In genomic region chr3:188562163-188562562, GRCh38 we compare ENCODE assay signal across 24 cellular contexts.
"Had no signal": no experiment of that assay in that cellular context is flagged by ENCODE, and none has a peak within 500 bp of the region (broad histone marks: within the 10 kb centered on the region; RNA-seq: fewer than 3 reads in every experiment).

No MANE protein-coding gene starts in this region.

- DNase-seq: activated CD4-positive, alpha-beta memory T cell treated with anti-CD3 and anti-CD28 coated beads for 36 hours; activated CD4-positive, alpha-beta T cell treated with anti-CD3 and anti-CD28 coated beads, Interleukin-2, amount 10 ng/mL, durations not matched to agents 7 days and 5 days; activated CD4-positive, CD25-positive, alpha-beta regulatory T cell; activated CD8-positive, alpha-beta memory T cell treated with anti-CD3 and anti-CD28 coated beads for 24 hours; activated gamma-delta T cell treated with Interleukin-2 at 50 U/mL for 16 hours; activated naive CD4-positive, alpha-beta T cell treated with anti-CD3 and anti-CD28 coated beads, Interleukin-2, amount 10 ng/mL, durations not matched to agents 7 days and 5 days; activated naive CD8-positive, alpha-beta T cell treated with anti-CD3 and anti-CD28 coated beads for 36 hours; activated T-cell treated with anti-CD3 and anti-CD28 coated beads, Interleukin-2, amount 50 U/mL, for 4 hours; brain microvascular endothelial cell; MG63; MV-4-11; NCI-H1092 treated with DMSO at 0.1 percent for 48 hours; NCI-H1417 treated with DMSO at 0.1 percent for 48 hours; NCI-H1694 treated with DMSO at 0.1 percent for 48 hours; NCI-H2029 treated with DMSO at 0.1 percent for 48 hours; NCI-H345; NCI-H510A; NCI-H526 treated with DMSO at 0.1 percent for 48 hours; NCI-H82; Peyer's patch; Right ventricle myocardium superior; SJCRH30; SK-N-SH; T-helper 1 cell had no signal

- H3K4me3 ChIP-seq: MG63, Peyer's patch, SJCRH30 had no signal

- H3K9me3 Mint-ChIP-seq: activated CD4-positive, alpha-beta memory T cell treated with anti-CD3 and anti-CD28 coated beads for 36 hours; activated CD4-positive, alpha-beta T cell treated with anti-CD3 and anti-CD28 coated beads, Interleukin-2, amount 10 ng/mL, durations not matched to agents 7 days and 5 days; activated naive CD4-positive, alpha-beta T cell treated with anti-CD3 and anti-CD28 coated beads, Interleukin-2, amount 10 ng/mL, durations not matched to agents 7 days and 5 days; activated naive CD8-positive, alpha-beta T cell treated with anti-CD3 and anti-CD28 coated beads for 36 hours; activated T-cell treated with anti-CD3 and anti-CD28 coated beads, Interleukin-2, amount 50 U/mL, for 4 hours had no signal

- H3K27me3 Mint-ChIP-seq: activated CD4-positive, alpha-beta memory T cell treated with anti-CD3 and anti-CD28 coated beads for 36 hours; activated CD4-positive, alpha-beta T cell treated with anti-CD3 and anti-CD28 coated beads, Interleukin-2, amount 10 ng/mL, durations not matched to agents 7 days and 5 days; activated naive CD4-positive, alpha-beta T cell treated with anti-CD3 and anti-CD28 coated beads, Interleukin-2, amount 10 ng/mL, durations not matched to agents 7 days and 5 days; activated naive CD8-positive, alpha-beta T cell treated with anti-CD3 and anti-CD28 coated beads for 36 hours had no signal

- H3K27me3 ChIP-seq: brain microvascular endothelial cell, MG63, Peyer's patch, SJCRH30 had no signal

- H3K4me3 Mint-ChIP-seq: activated CD4-positive, alpha-beta memory T cell treated with anti-CD3 and anti-CD28 coated beads for 36 hours; activated CD4-positive, alpha-beta T cell treated with anti-CD3 and anti-CD28 coated beads, Interleukin-2, amount 10 ng/mL, durations not matched to agents 7 days and 5 days; activated naive CD4-positive, alpha-beta T cell treated with anti-CD3 and anti-CD28 coated beads, Interleukin-2, amount 10 ng/mL, durations not matched to agents 7 days and 5 days; activated naive CD8-positive, alpha-beta T cell treated with anti-CD3 and anti-CD28 coated beads for 36 hours; activated T-cell treated with anti-CD3 and anti-CD28 coated beads, Interleukin-2, amount 50 U/mL, for 4 hours had no signal

- H3K27ac Mint-ChIP-seq: activated CD4-positive, alpha-beta memory T cell treated with anti-CD3 and anti-CD28 coated beads for 36 hours; activated CD4-positive, alpha-beta T cell treated with anti-CD3 and anti-CD28 coated beads, Interleukin-2, amount 10 ng/mL, durations not matched to agents 7 days and 5 days; activated naive CD4-positive, alpha-beta T cell treated with anti-CD3 and anti-CD28 coated beads, Interleukin-2, amount 10 ng/mL, durations not matched to agents 7 days and 5 days; activated naive CD8-positive, alpha-beta T cell treated with anti-CD3 and anti-CD28 coated beads for 36 hours had no signal

- H3K36me3 ChIP-seq: brain microvascular endothelial cell, MG63, Peyer's patch, SJCRH30 had no signal

- ATAC-seq: activated T-cell treated with anti-CD3 and anti-CD28 coated beads, Interleukin-2, amount 50 U/mL, for 4 hours had no signal
